In the genomic region with DNA sequence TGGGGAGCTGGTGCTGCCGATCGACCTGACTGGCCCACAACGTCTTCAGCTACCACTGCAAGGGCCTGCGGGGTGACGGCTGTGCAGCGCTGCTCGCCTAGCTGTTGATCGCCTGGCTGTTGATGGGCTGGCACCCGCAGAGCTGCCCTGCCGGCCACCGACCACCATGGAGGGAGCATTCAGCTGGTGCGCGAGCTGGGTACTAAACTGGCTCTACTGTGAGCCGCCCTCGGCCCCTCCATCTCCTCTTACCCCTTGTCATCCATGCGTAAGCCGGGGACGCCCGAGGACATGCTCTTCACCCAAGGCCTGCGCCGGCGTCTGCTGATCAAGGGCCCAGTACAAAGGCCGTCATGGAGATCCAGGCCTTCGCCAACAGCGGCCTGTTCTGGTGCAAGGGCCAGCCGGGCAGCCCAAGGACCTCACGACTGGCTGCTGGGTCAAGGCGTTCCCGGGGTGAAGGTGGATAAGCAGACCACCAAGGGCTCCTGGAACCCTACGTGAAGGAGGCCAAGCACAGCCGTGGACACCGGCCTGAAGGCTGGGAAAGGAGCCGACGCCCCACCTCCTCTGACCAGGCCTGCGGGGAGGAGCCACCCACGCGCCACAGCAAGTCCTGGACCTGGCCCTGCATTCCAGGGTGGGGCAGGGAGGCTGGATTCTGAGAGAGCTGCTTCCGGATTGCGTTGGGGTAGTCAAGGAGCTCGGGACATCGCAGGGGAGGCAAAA, we compare ENCODE assay signal across 25 cellular contexts. TPM values are rescaled to one million over a fixed set of nuclear protein-coding genes. Genes with fewer than 3 reads are reported as not detected.
DNase-seq lines count a peak whose midpoint lies in the region; ATAC-seq and TF ChIP-seq lines count a peak whose summit lies in the region.
"Had no signal": no experiment of that assay in that cellular context is flagged by ENCODE, and none has a peak within 500 bp of the region (broad histone marks: within the 10 kb centered on the region; RNA-seq: fewer than 3 reads in every experiment).

No MANE protein-coding gene starts in this region.

- H3K9me3 ChIP-seq in breast epithelium = no peaks in the 10 kb centered on the region
- H3K9me3 ChIP-seq in left lung = no peaks in the 10 kb centered on the region
- H3K9me3 ChIP-seq: SJSA1, testis had no signal

- TF ChIP-seq POLR2A in breast epithelium (IDR thresholded peaks at IDR 0.05) = no peak

- H3K4me3 ChIP-seq in breast epithelium (no peak overlapping the region), left lung (no peak overlapping the region)
- H3K4me3 ChIP-seq: neural progenitor cell, SJSA1, testis had no signal

- CTCF ChIA-PET in MCF 10A (lab: Yijun Ruan, JAX) = interaction anchor here (0.6 to 1.1 kb wide), 2 partner anchors 33 to 99 kb away, joined by 3 to 4 read pairs; no protein-coding TSS in a partner anchor

- H3K4me3 Mint-ChIP-seq in MCF 10A (ENCODE audit: unreplicated experiment) (peak overlapping the region; percentile 54), chondrocyte (ENCODE audit: unreplicated experiment) (no peak overlapping the region)
- H3K4me3 Mint-ChIP-seq: activated CD4-positive, alpha-beta T cell treated with anti-CD3 and anti-CD28 coated beads for 36 hours; activated naive CD4-positive, alpha-beta T cell treated with anti-CD3 and anti-CD28 coated beads for 36 hours; activated T-cell treated with anti-CD3 and anti-CD28 coated beads, Interleukin-2, amount 50 U/mL, for 72 hours; CD4-positive, alpha-beta memory T cell; neural progenitor cell had no signal

- TF ChIP-seq CTCF in MCF 10A (IDR thresholded peaks at IDR 0.05; ENCODE audit: unreplicated experiment) = no peak
- no peak for TF ChIP-seq CTCF in breast epithelium (IDR thresholded peaks at IDR 0.05)
- TF ChIP-seq CTCF in chondrocyte (IDR thresholded peaks at IDR 0.05) = no peak
- TF ChIP-seq CTCF in left lung (IDR thresholded peaks at IDR 0.05) = no peak

- no peaks in the 10 kb centered on the region for H3K27me3 ChIP-seq in breast epithelium
- no peaks in the 10 kb centered on the region for H3K27me3 ChIP-seq in left lung
- H3K27me3 ChIP-seq: neural progenitor cell, SJSA1, testis had no signal

- H3K4me1 ChIP-seq in breast epithelium = no peaks in the 10 kb centered on the region
- H3K4me1 ChIP-seq in left lung = no peaks in the 10 kb centered on the region
- H3K4me1 ChIP-seq: neural progenitor cell, SJSA1, testis had no signal

- H3K36me3 ChIP-seq in breast epithelium (no peaks in the 10 kb centered on the region), left lung (peaks cover 0 to 4% of the 10 kb centered on the region in 2 donors)
- H3K36me3 ChIP-seq: neural progenitor cell, SJSA1 had no signal

- peak; percentile 56 for ATAC-seq in left lung
- ATAC-seq in HG03108 (IDR thresholded peaks at IDR 0.05; ENCODE audit: unreplicated experiment) = no peak
- no peak for ATAC-seq in HG02759 (IDR thresholded peaks at IDR 0.05; ENCODE audit: unreplicated experiment)
- ATAC-seq: activated CD4-positive, alpha-beta T cell treated with anti-CD3 and anti-CD28 coated beads for 36 hours; activated T-cell treated with anti-CD3 and anti-CD28 coated beads, Interleukin-2, amount 50 U/mL, for 72 hours; Panc1 had no signal

- H3K9me3 Mint-ChIP-seq in MCF 10A (ENCODE audit: unreplicated experiment) (no peaks in the 10 kb centered on the region), chondrocyte (ENCODE audit: low read depth) (no peaks in the 10 kb centered on the region)
- H3K9me3 Mint-ChIP-seq: activated naive CD4-positive, alpha-beta T cell treated with anti-CD3 and anti-CD28 coated beads for 36 hours; activated T-cell treated with anti-CD3 and anti-CD28 coated beads, Interleukin-2, amount 50 U/mL, for 72 hours; CD4-positive, alpha-beta memory T cell had no signal

- intact Hi-C loops in MCF 10A (cut with micrococcal nuclease) (no loop called here), breast epithelium (cut with DNase I; ENCODE audit: low total_unique reads) (no loop called here), left lung (cut with DNase I) (no loop called here)

- H3K27me3 Mint-ChIP-seq in MCF 10A (ENCODE audit: insufficient read depth, unreplicated experiment) (no peaks in the 10 kb centered on the region), chondrocyte (ENCODE audit: low read depth) (no peaks in the 10 kb centered on the region)
- H3K27me3 Mint-ChIP-seq: activated CD4-positive, alpha-beta T cell treated with anti-CD3 and anti-CD28 coated beads for 36 hours; CD4-positive, alpha-beta memory T cell; progenitor cell of endocrine pancreas had no signal

- H3K27ac Mint-ChIP-seq in MCF 10A (ENCODE audit: low read depth, unreplicated experiment) (peak overlapping the region; percentile 94), chondrocyte (ENCODE audit: unreplicated experiment) (no peak overlapping the region)
- H3K27ac Mint-ChIP-seq: activated CD4-positive, alpha-beta T cell treated with anti-CD3 and anti-CD28 coated beads for 36 hours; activated naive CD4-positive, alpha-beta T cell treated with anti-CD3 and anti-CD28 coated beads for 36 hours; activated T-cell treated with anti-CD3 and anti-CD28 coated beads, Interleukin-2, amount 50 U/mL, for 72 hours; CD4-positive, alpha-beta memory T cell; neural progenitor cell; progenitor cell of endocrine pancreas had no signal

- peak; percentile 90 for DNase-seq in MCF 10A (ENCODE audit: unreplicated experiment)
- no peak for DNase-seq in breast epithelium (ENCODE audit: low spot score in 2 of 2)
- peak; percentile 93 for DNase-seq in chondrocyte (ENCODE audit: low spot score)
- peak in 1 of 2 donors; percentile 72 for DNase-seq in left lung
- DNase-seq in ureter (ENCODE audit: low spot score) = peak; percentile 81
- no peak for DNase-seq in stimulated activated CD4-positive, alpha-beta T cell treated with anti-CD3 and anti-CD28 coated beads, Interleukin-2, amount 100 ng/mL, for 24 hours
- DNase-seq: activated CD4-positive, alpha-beta T cell treated with anti-CD3 and anti-CD28 coated beads for 36 hours; activated naive CD4-positive, alpha-beta T cell treated with anti-CD3 and anti-CD28 coated beads for 36 hours; activated T-cell treated with anti-CD3 and anti-CD28 coated beads, Interleukin-2, amount 50 U/mL, for 72 hours; anterior cingulate cortex; CD4-positive, alpha-beta memory T cell; DMS153; GF-D8; NCI-H1105; NCI-H2081; NCI-H510A; NK-92 treated with Interleukin-12 subunit alpha and Interleukin-12 subunit beta, amount 100 ng/mL, for 24 hours; testis had no signal

- BruUV-seq in MCF 10A (replicated peaks; lab: Mats Ljungman, UMichigan) = TSS peak; percentile 38

- POLR2A ChIA-PET in MCF 10A (lab: Yijun Ruan, JAX) = interaction anchor here (0.5 to 1.2 kb wide), 7 partner anchors 17 to 712 kb away, joined by 3 read pairs; a partner anchor contains a TSS

- no peaks in the 10 kb centered on the region for H3K36me3 Mint-ChIP-seq in MCF 10A (ENCODE audit: insufficient read depth, unreplicated experiment)
- no peaks in the 10 kb centered on the region for H3K36me3 Mint-ChIP-seq in chondrocyte (ENCODE audit: low read depth)

- H3K4me1 Mint-ChIP-seq in MCF 10A (ENCODE audit: insufficient read depth, unreplicated experiment) = peaks cover 6% of the 10 kb centered on the region
- H3K4me1 Mint-ChIP-seq in chondrocyte (ENCODE audit: low read depth) = no peaks in the 10 kb centered on the region
- H3K4me1 Mint-ChIP-seq: neural progenitor cell had no signal

- H3K27ac ChIP-seq in breast epithelium (no peak overlapping the region), left lung (no peak overlapping the region)
- H3K27ac ChIP-seq: 22Rv1, neural progenitor cell, SJSA1, testis had no signal

RNA-seq across cellular contexts. Expression of a gene that starts 46.9 kb away (rescaled TPM):
- total RNA-seq in MCF 10A (2022) (11.5 and 11.8 TPM in 2 replicates), breast epithelium (10 to 100 TPM; 17.9 to 35.1 (median 30.2) TPM), chondrocyte (8.4 to 9.0 TPM (median 8.4 TPM) in 3 replicates), left lung (10 to 100 TPM in 1 of 2 donors, 1 to 10 TPM in 1; 9.7 to 12.9 TPM), ureter (15.1 TPM)

Comparison
In these comparisons a context has a peak if more than half of its experiments do, and no peak if none do; other contexts are left out.
1. DNase-seq: peak in MCF 10A (single experiment), chondrocyte (single experiment) and ureter (single experiment); none in breast epithelium (0 of 2) and stimulated activated CD4-positive, alpha-beta T cell treated with anti-CD3 and anti-CD28 coated beads, Interleukin-2, amount 100 ng/mL, for 24 hours (0 of 2).